ENCODE assay signal across 1 cellular context in the genomic region with DNA sequence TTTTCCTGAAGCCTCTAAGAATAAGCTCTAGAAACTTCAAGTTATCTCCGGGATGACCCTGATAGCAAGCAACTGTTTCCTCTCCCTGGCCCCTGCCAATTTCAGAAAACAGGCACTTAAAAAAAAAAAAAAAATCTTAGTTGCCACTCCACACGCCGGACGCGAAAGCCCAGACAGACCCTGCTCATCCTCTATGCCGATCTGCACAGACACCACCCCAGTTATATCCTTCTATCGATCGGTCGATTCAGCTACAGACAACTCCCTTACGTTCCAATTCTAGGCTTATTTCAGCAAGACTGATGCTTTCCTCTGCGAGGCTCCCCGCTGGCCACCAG.
TF ChIP-seq lines count a peak whose summit lies in the region.

No MANE protein-coding gene starts in this region.

TF ChIP-seq in HepG2, 621 proteins besides CTCF, POLR2A, EP300 and RAD21:
- 0 out of 2 replicates have a peak, but pooled peaks have one; percentile 7 for TF ChIP-seq PHF21A (CRISPR knock-in tag; IDR thresholded peaks at IDR 0.05)
- TF ChIP-seq ZNF75D (CRISPR knock-in tag; IDR thresholded peaks at IDR 0.05; ENCODE audit: borderline replicate concordance): no peak
- TF ChIP-seq, protein P1, sequence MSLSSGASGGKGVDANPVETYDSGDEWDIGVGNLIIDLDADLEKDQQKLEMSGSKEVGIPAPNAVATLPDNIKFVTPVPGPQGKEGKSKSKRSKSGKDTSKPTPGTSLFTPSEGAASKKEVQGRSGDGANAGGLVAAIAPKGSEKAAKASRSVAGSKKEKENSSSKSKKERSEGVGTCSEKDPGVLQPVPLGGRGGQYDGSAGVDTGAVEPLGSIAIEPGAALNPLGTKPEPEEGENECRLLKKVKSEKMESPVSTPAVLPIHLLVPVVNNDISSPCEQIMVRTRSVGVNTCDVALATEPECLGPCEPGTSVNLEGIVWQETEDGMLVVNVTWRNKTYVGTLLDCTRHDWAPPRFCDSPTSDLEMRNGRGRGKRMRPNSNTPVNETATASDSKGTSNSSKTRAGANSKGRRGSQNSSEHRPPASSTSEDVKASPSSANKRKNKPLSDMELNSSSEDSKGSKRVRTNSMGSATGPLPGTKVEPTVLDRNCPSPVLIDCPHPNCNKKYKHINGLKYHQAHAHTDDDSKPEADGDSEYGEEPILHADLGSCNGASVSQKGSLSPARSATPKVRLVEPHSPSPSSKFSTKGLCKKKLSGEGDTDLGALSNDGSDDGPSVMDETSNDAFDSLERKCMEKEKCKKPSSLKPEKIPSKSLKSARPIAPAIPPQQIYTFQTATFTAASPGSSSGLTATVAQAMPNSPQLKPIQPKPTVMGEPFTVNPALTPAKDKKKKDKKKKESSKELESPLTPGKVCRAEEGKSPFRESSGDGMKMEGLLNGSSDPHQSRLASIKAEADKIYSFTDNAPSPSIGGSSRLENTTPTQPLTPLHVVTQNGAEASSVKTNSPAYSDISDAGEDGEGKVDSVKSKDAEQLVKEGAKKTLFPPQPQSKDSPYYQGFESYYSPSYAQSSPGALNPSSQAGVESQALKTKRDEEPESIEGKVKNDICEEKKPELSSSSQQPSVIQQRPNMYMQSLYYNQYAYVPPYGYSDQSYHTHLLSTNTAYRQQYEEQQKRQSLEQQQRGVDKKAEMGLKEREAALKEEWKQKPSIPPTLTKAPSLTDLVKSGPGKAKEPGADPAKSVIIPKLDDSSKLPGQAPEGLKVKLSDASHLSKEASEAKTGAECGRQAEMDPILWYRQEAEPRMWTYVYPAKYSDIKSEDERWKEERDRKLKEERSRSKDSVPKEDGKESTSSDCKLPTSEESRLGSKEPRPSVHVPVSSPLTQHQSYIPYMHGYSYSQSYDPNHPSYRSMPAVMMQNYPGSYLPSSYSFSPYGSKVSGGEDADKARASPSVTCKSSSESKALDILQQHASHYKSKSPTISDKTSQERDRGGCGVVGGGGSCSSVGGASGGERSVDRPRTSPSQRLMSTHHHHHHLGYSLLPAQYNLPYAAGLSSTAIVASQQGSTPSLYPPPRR (CRISPR knock-in tag; IDR thresholded peaks at IDR 0.05; ENCODE audit: borderline replicate concordance): no peak
- no peak for TF ChIP-seq SAFB2 (CRISPR knock-in tag; IDR thresholded peaks at IDR 0.05; ENCODE audit: borderline replicate concordance, low read depth)
- TF ChIP-seq, protein P2, sequence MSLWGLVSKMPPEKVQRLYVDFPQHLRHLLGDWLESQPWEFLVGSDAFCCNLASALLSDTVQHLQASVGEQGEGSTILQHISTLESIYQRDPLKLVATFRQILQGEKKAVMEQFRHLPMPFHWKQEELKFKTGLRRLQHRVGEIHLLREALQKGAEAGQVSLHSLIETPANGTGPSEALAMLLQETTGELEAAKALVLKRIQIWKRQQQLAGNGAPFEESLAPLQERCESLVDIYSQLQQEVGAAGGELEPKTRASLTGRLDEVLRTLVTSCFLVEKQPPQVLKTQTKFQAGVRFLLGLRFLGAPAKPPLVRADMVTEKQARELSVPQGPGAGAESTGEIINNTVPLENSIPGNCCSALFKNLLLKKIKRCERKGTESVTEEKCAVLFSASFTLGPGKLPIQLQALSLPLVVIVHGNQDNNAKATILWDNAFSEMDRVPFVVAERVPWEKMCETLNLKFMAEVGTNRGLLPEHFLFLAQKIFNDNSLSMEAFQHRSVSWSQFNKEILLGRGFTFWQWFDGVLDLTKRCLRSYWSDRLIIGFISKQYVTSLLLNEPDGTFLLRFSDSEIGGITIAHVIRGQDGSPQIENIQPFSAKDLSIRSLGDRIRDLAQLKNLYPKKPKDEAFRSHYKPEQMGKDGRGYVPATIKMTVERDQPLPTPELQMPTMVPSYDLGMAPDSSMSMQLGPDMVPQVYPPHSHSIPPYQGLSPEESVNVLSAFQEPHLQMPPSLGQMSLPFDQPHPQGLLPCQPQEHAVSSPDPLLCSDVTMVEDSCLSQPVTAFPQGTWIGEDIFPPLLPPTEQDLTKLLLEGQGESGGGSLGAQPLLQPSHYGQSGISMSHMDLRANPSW (CRISPR knock-in tag; IDR thresholded peaks at IDR 0.05; ENCODE audit: borderline replicate concordance): no peak
- TF ChIP-seq ZNF235 (CRISPR knock-in tag; IDR thresholded peaks at IDR 0.05; ENCODE audit: borderline replicate concordance): no peak
- no peak for TF ChIP-seq ZNF557 (CRISPR knock-in tag; IDR thresholded peaks at IDR 0.05)
- TF ChIP-seq HOXD1 (CRISPR knock-in tag; IDR thresholded peaks at IDR 0.05): no peak
- TF ChIP-seq PITX1 (CRISPR knock-in tag; IDR thresholded peaks at IDR 0.05): no peak
- TF ChIP-seq NPAS2 (CRISPR knock-in tag; IDR thresholded peaks at IDR 0.05; ENCODE audit: borderline replicate concordance): no peak
- TF ChIP-seq ZNF629 (CRISPR knock-in tag; conservative IDR thresholded peaks at IDR 0.05): no peak
- TF ChIP-seq, protein P3, sequence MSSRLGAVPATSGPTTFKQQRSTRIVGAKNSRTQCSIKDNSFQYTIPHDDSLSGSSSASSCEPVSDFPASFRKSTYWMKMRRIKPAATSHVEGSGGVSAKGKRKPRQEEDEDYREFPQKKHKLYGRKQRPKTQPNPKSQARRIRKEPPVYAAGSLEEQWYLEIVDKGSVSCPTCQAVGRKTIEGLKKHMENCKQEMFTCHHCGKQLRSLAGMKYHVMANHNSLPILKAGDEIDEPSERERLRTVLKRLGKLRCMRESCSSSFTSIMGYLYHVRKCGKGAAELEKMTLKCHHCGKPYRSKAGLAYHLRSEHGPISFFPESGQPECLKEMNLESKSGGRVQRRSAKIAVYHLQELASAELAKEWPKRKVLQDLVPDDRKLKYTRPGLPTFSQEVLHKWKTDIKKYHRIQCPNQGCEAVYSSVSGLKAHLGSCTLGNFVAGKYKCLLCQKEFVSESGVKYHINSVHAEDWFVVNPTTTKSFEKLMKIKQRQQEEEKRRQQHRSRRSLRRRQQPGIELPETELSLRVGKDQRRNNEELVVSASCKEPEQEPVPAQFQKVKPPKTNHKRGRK (CRISPR knock-in tag; IDR thresholded peaks at IDR 0.05): no peak
- TF ChIP-seq ONECUT2 (CRISPR knock-in tag; IDR thresholded peaks at IDR 0.05): peak; percentile 82
- 0 out of 2 replicates have a peak, but pooled peaks have one; percentile 1 for TF ChIP-seq ZNF441 (CRISPR knock-in tag; IDR thresholded peaks at IDR 0.05; ENCODE audit: borderline replicate concordance)
- TF ChIP-seq PHF20 (CRISPR knock-in tag; IDR thresholded peaks at IDR 0.05): peak; percentile 29; the same call in 1 of the 2 replicates
- no peak for TF ChIP-seq PHB2 (IDR thresholded peaks at IDR 0.05; ENCODE audit: partially characterized antibody)
- TF ChIP-seq, protein P4, sequence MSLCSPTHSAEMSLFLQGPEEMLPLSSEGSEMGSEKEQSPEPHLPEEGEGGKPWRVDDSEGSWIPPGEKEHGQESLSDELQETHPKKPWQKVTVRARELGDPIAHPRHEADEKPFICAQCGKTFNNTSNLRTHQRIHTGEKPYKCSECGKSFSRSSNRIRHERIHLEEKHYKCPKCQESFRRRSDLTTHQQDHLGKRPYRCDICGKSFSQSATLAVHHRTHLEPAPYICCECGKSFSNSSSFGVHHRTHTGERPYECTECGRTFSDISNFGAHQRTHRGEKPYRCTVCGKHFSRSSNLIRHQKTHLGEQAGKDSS (CRISPR knock-in tag; IDR thresholded peaks at IDR 0.05; ENCODE audit: borderline replicate concordance, low read depth): no peak
- no peak for TF ChIP-seq ZNF614 (CRISPR knock-in tag; IDR thresholded peaks at IDR 0.05; ENCODE audit: borderline replicate concordance)
- no peak for TF ChIP-seq ZNF333 (CRISPR knock-in tag; IDR thresholded peaks at IDR 0.05; ENCODE audit: borderline replicate concordance)
- no peak for TF ChIP-seq NR2F6 (IDR thresholded peaks at IDR 0.05)
- 0 out of 2 replicates have a peak, but pooled peaks have one; percentile 2 for TF ChIP-seq NR2F6 (CRISPR knock-in tag; IDR thresholded peaks at IDR 0.05)
- TF ChIP-seq, protein P5, sequence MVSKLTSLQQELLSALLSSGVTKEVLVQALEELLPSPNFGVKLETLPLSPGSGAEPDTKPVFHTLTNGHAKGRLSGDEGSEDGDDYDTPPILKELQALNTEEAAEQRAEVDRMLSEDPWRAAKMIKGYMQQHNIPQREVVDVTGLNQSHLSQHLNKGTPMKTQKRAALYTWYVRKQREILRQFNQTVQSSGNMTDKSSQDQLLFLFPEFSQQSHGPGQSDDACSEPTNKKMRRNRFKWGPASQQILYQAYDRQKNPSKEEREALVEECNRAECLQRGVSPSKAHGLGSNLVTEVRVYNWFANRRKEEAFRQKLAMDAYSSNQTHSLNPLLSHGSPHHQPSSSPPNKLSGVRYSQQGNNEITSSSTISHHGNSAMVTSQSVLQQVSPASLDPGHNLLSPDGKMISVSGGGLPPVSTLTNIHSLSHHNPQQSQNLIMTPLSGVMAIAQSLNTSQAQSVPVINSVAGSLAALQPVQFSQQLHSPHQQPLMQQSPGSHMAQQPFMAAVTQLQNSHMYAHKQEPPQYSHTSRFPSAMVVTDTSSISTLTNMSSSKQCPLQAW (CRISPR knock-in tag; IDR thresholded peaks at IDR 0.05): no peak
- TF ChIP-seq CENPT (CRISPR knock-in tag; IDR thresholded peaks at IDR 0.05; ENCODE audit: low read depth): no peak
- no peak for TF ChIP-seq XRCC5 (optimal IDR thresholded peaks at IDR 0.05; ENCODE audit: low read length)
- peak; percentile 10 for TF ChIP-seq SKI (IDR thresholded peaks at IDR 0.05; ENCODE audit: partially characterized antibody)
- TF ChIP-seq NFATC3 (CRISPR knock-in tag; IDR thresholded peaks at IDR 0.05): no peak
- TF ChIP-seq ZNF274 (CRISPR knock-in tag; IDR thresholded peaks at IDR 0.05): no peak
- no peak for TF ChIP-seq CEBPB (IDR thresholded peaks at IDR 0.05; ENCODE audit: borderline replicate concordance, low read depth, low read length)
- TF ChIP-seq ZMYM2 (CRISPR knock-in tag; IDR thresholded peaks at IDR 0.05): no peak
- TF ChIP-seq ZNF816 (CRISPR knock-in tag; IDR thresholded peaks at IDR 0.05; ENCODE audit: borderline replicate concordance): 0 out of 2 replicates have a peak, but pooled peaks have one; percentile 31
- TF ChIP-seq ZNF567 (CRISPR knock-in tag; IDR thresholded peaks at IDR 0.05; ENCODE audit: borderline replicate concordance): no peak
- no peak for TF ChIP-seq ZNF792 (CRISPR knock-in tag; IDR thresholded peaks at IDR 0.05)
- 0 out of 2 replicates have a peak, but pooled peaks have one; percentile 6 for TF ChIP-seq ZNF563 (CRISPR knock-in tag; IDR thresholded peaks at IDR 0.05)
- TF ChIP-seq, protein P6, sequence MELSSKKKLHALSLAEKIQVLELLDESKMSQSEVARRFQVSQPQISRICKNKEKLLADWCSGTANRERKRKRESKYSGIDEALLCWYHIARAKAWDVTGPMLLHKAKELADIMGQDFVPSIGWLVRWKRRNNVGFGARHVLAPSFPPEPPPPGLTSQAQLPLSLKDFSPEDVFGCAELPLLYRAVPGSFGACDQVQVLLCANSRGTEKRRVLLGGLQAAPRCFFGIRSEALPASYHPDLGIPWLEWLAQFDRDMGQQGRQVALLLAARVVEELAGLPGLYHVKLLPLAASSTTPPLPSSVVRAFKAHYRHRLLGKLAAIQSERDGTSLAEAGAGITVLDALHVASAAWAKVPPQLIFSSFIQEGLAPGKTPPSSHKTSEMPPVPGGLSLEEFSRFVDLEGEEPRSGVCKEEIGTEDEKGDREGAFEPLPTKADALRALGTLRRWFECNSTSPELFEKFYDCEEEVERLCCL (CRISPR knock-in tag; IDR thresholded peaks at IDR 0.05; ENCODE audit: borderline replicate concordance): no peak
- no peak for TF ChIP-seq RBAK (CRISPR knock-in tag; IDR thresholded peaks at IDR 0.05)
- 0 out of 2 replicates have a peak, but pooled peaks have one; percentile 19 for TF ChIP-seq ZNF788 (CRISPR knock-in tag; IDR thresholded peaks at IDR 0.05; ENCODE audit: borderline replicate concordance)
- no peak for TF ChIP-seq KMT2B (CRISPR knock-in tag; IDR thresholded peaks at IDR 0.05)
- TF ChIP-seq HNRNPH1 (optimal IDR thresholded peaks at IDR 0.05; ENCODE audit: low read depth, low read length): no peak
